ENCODE assay signal across 6 cellular contexts in the genomic region with DNA sequence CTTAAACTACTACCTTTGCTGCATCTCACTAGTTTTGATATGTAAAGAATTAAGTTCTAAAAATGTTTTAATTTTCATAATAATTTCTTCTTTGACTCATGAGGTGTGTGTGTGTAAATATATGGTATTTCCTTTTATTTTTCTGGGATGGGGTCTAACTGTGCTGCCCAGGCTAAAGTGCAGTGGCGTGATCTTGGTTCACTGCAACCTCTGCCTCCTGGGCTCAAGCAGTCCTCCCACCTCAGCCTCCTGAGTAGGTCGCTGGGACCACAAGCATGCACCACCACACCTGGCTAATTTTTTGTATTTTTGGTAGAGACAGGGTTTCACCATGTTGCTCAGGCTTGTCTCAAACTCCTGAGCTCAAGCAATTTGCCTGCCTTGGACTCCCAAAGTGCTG. TPM values are rescaled to one million over a fixed set of nuclear protein-coding genes. Genes with fewer than 3 reads are reported as not detected.
DNase-seq lines count a peak whose midpoint lies in the region; ATAC-seq, FAIRE-seq and TF ChIP-seq lines count a peak whose summit lies in the region.
"Not testable (repeated sequence)": the region's sequence is repeated elsewhere in the genome, so short reads cannot be mapped to it uniquely, and the experiment has no call there.
"Had no signal": no experiment of that assay in that cellular context is flagged by ENCODE, and none has a peak within 500 bp of the region (broad histone marks: within the 10 kb centered on the region; RNA-seq: fewer than 3 reads in every experiment).

No MANE protein-coding gene starts in this region.

- intact Hi-C loops in IMR-90 (cut with micrococcal nuclease), result loop anchor here (5.0 kb wide), 1 partner anchor 57 kb away; no protein-coding TSS in a partner anchor
- intact Hi-C loops in Panc1 (cut with micrococcal nuclease; ENCODE audit: unreplicated experiment), result loop anchor here (5.0 kb wide), 1 partner anchor 57 kb away; no protein-coding TSS in a partner anchor
- intact Hi-C loops in MCF 10A (cut with micrococcal nuclease); HepG2 (cut with micrococcal nuclease; ENCODE audit: unreplicated experiment): not testable (repeated sequence)

- in situ Hi-C loops in IMR-90 (cut with MboI; ENCODE audit: low sequenced_read_pairs); Panc1 (cut with HindIII; ENCODE audit: low pct_unique_long_range_greater_than_20kb, low sequenced_read_pairs); HepG2 (cut with HindIII; ENCODE audit: extremely low pct_ligation_motif_present, low pct_unique_long_range_greater_than_20kb): not testable (repeated sequence)

- TF ChIP-seq POLR2A in A549 (IDR thresholded peaks at IDR 0.05; ENCODE audit: low read length); IMR-90 (IDR thresholded peaks at IDR 0.05; ENCODE audit: low read depth, low read length); HepG2 (IDR thresholded peaks at IDR 0.05; ENCODE audit: insufficient read depth in 1 of 2, low read depth in 2 of 2, low read length in 2 of 2): not testable (repeated sequence)

- not testable (repeated sequence) for ATAC-seq in A549; IMR-90 (ENCODE audit: low read depth); Panc1; HepG2

- not testable (repeated sequence) for H2BK120ac ChIP-seq in IMR-90 (ENCODE audit: low read depth, low read length)

- peaks cover 71% of the 10 kb centered on the region for H4K20me1 ChIP-seq in IMR-90 (ENCODE audit: insufficient read depth, low read length)
- H4K20me1 ChIP-seq in HepG2 (ENCODE audit: insufficient read depth, low read length), result not testable (repeated sequence)

- H2BK20ac ChIP-seq in IMR-90 (ENCODE audit: low read depth, low read length), result not testable (repeated sequence)

- H2AK5ac ChIP-seq in IMR-90 (ENCODE audit: low read depth, low read length), result 0 out of 2 replicates have a peak overlapping the region, but pooled peaks have one; percentile 16

- BruUV-seq in IMR-90 (replicated peaks; lab: Mats Ljungman, UMichigan); Panc1 (replicated peaks; lab: Mats Ljungman, UMichigan); MCF 10A (replicated peaks; lab: Mats Ljungman, UMichigan); HepG2 (replicated peaks; lab: Mats Ljungman, UMichigan): not testable (repeated sequence)

- H3K4me1 Mint-ChIP-seq in MCF 10A (ENCODE audit: insufficient read depth, unreplicated experiment), result peaks cover 23% of the 10 kb centered on the region

- not testable (repeated sequence) for FAIRE-seq in A549 (lab: Jason Lieb, UNC); HepG2 (lab: Jason Lieb, UNC)

- H3K79me2 ChIP-seq in HepG2 (ENCODE audit: insufficient read depth, low read length), result not testable (repeated sequence)

- H3K27ac Mint-ChIP-seq in MCF 10A (ENCODE audit: low read depth, unreplicated experiment), result peak overlapping the region; percentile 19

- WGBS in A549 (ENCODE audit: missing lambda C conversion rate), result 81% methylated on average over 2 of the region's 2 CpGs
- no CpG with 5 or more reads among the region's 2 CpGs for WGBS in IMR-90 (ENCODE audit: extremely low coverage in 2 of 2, insufficient read length in 1 of 2), 2 experiments
- WGBS in HepG2 (ENCODE audit: low lambda C conversion rate), result 90% methylated on average over 2 of the region's 2 CpGs

- peaks cover 66% of the 10 kb centered on the region for H3K4me1 ChIP-seq in A549
- H3K4me1 ChIP-seq in IMR-90 (ENCODE audit: control insufficient read depth, insufficient read depth, low read length), result peaks cover 20% of the 10 kb centered on the region
- H3K4me1 ChIP-seq in Panc1 (ENCODE audit: control insufficient read depth, insufficient read depth, low read length), result peaks cover 66% of the 10 kb centered on the region
- peaks cover 32% of the 10 kb centered on the region for H3K4me1 ChIP-seq in HepG2 (ENCODE audit: insufficient read depth, low read length)

- not testable (repeated sequence) for H3K4me3 ChIP-seq in A549; IMR-90 (ENCODE audit: insufficient read depth, low read depth, low read length); Panc1 (ENCODE audit: low read depth in 2 of 2, low read length in 2 of 2); HepG2 (replicated peaks in 1 of 3; ENCODE audit: insufficient read depth in 1 of 3, low read depth in 2 of 3, low read length in 3 of 3)

- not testable (repeated sequence) for H3K9me3 Mint-ChIP-seq in MCF 10A (ENCODE audit: unreplicated experiment)

- not testable (repeated sequence) for H3K9me1 ChIP-seq in IMR-90 (ENCODE audit: insufficient read depth, low read length)

- H3K27ac ChIP-seq in A549 (peak overlapping the region; percentile 80 to 95), Panc1 (ENCODE audit: low read length) (peak overlapping the region; percentile 93)
- not testable (repeated sequence) for H3K27ac ChIP-seq in IMR-90 (ENCODE audit: insufficient read depth, low read length); HepG2 (ENCODE audit: extremely low read length, insufficient read depth, low read length)

- H2BK15ac ChIP-seq in IMR-90 (ENCODE audit: low read depth, low read length), result not testable (repeated sequence)

- peaks cover 0 to 55% of the 10 kb centered on the region in 2 experiments; a peak in 2 of 4 replicates for H3K79me1 ChIP-seq in IMR-90 (ENCODE audit: low read depth in 1 of 2, low read length in 2 of 2)

- TF ChIP-seq CTCF in A549 (IDR thresholded peaks at IDR 0.05); IMR-90 (conservative IDR thresholded peaks at IDR 0.05; ENCODE audit: low read depth, low read length); Panc1 (IDR thresholded peaks at IDR 0.05); MCF 10A (IDR thresholded peaks at IDR 0.05; ENCODE audit: unreplicated experiment); HepG2 (CRISPR knock-in tag; IDR thresholded peaks at IDR 0.05): not testable (repeated sequence)

- not testable (repeated sequence) for H2BK5ac ChIP-seq in IMR-90 (ENCODE audit: low read depth, low read length, poor library complexity, severe bottlenecking)

- not testable (repeated sequence) for H3K4me3 Mint-ChIP-seq in MCF 10A (ENCODE audit: unreplicated experiment)

- H3K18ac ChIP-seq in IMR-90 (ENCODE audit: low read depth, low read length), result not testable (repeated sequence)

- H3K36me3 Mint-ChIP-seq in MCF 10A (ENCODE audit: insufficient read depth, unreplicated experiment), result not testable (repeated sequence)

- not testable (repeated sequence) for H4K8ac ChIP-seq in IMR-90 (ENCODE audit: low read depth in 2 of 2, low read length in 2 of 2)

- H2AFZ ChIP-seq in IMR-90 (replicated peaks; ENCODE audit: low read length, poor library complexity); HepG2 (ENCODE audit: low read length): not testable (repeated sequence)

- not testable (repeated sequence) for H3K27me3 Mint-ChIP-seq in MCF 10A (ENCODE audit: insufficient read depth, unreplicated experiment)

- TF ChIP-seq RAD21 in A549 (conservative IDR thresholded peaks at IDR 0.05 in 1 of 2, IDR thresholded peaks at IDR 0.05 in 1 of 2); IMR-90 (IDR thresholded peaks at IDR 0.05; ENCODE audit: low read length); HepG2 (CRISPR knock-in tag; IDR thresholded peaks at IDR 0.05): not testable (repeated sequence)

- H3K9me3 ChIP-seq in A549; IMR-90 (ENCODE audit: control insufficient read depth, insufficient read depth, low read length); Panc1 (ENCODE audit: control insufficient read depth, insufficient read depth, low read depth, low read length); HepG2 (ENCODE audit: low read length): not testable (repeated sequence)

- H3K9ac ChIP-seq in IMR-90 (ENCODE audit: low read depth, low read length); HepG2 (ENCODE audit: insufficient read depth, low read depth, low read length): not testable (repeated sequence)

- not testable (repeated sequence) for H4K91ac ChIP-seq in IMR-90 (ENCODE audit: insufficient read depth, low read depth, low read length)

- not testable (repeated sequence) for H3K23ac ChIP-seq in IMR-90 (ENCODE audit: low read depth, low read length)

- dilution Hi-C loops in IMR-90 (cut with HindIII; ENCODE audit: low sequenced_read_pairs, unreplicated experiment), result not testable (repeated sequence)

- H3K4ac ChIP-seq in IMR-90 (ENCODE audit: low read depth, low read length), result not testable (repeated sequence)

- not testable (repeated sequence) for H3K56ac ChIP-seq in IMR-90 (ENCODE audit: extremely low read depth, insufficient read depth, low read length)

- H3K4me2 ChIP-seq in A549, result peak overlapping the region; percentile 3; the same call in 2 of the 3 replicates
- H3K4me2 ChIP-seq in IMR-90 (ENCODE audit: low read depth, low read length); HepG2 (ENCODE audit: low read depth, low read length): not testable (repeated sequence)

- DNase-seq in A549 (ENCODE audit: low read depth in 1 of 2, low spot score in 1 of 2); IMR-90; Panc1 (ENCODE audit: low read depth, low spot score); MCF 10A (ENCODE audit: unreplicated experiment); HepG2 (ENCODE audit: low spot score): not testable (repeated sequence)

- not testable (repeated sequence) for H3K27me3 ChIP-seq in IMR-90 (ENCODE audit: control insufficient read depth, insufficient read depth, low read length); Panc1 (ENCODE audit: control insufficient read depth, insufficient read depth, low read length); HepG2 (ENCODE audit: control insufficient read depth in 1 of 2, insufficient read depth in 2 of 2, low read length in 2 of 2)

- CTCF ChIA-PET in A549 (lab: Yijun Ruan, JAX); IMR-90 (lab: Yijun Ruan, JAX); Panc1 (lab: Charles Lee); MCF 10A (lab: Yijun Ruan, JAX); HepG2 (lab: Yijun Ruan, JAX; ENCODE audit: low intra/inter-chr PET ratio, low total read pairs): not testable (repeated sequence)

- H3K14ac ChIP-seq in IMR-90 (replicated peaks; ENCODE audit: low read depth, low read length), result not testable (repeated sequence)

- not testable (repeated sequence) for TF ChIP-seq EP300 in A549 (IDR thresholded peaks at IDR 0.05); HepG2 (IDR thresholded peaks at IDR 0.05; ENCODE audit: low read depth in 2 of 2, low read length in 2 of 2); HepG2 (CRISPR knock-in tag; IDR thresholded peaks at IDR 0.05; ENCODE audit: borderline replicate concordance)

- not testable (repeated sequence) for H2AK9ac ChIP-seq in IMR-90 (replicated peaks; ENCODE audit: low read depth, low read length, poor library complexity)

- H3K36me3 ChIP-seq in IMR-90 (ENCODE audit: control insufficient read depth, insufficient read depth, low read length); Panc1 (ENCODE audit: control insufficient read depth, insufficient read depth, low read length); HepG2 (replicated peaks in 1 of 2; ENCODE audit: control insufficient read depth in 1 of 2, insufficient read depth in 2 of 2, low read length in 2 of 2): not testable (repeated sequence)

- H4K5ac ChIP-seq in IMR-90 (ENCODE audit: low read depth, low read length), result not testable (repeated sequence)

- POLR2A ChIA-PET in A549 (lab: Yijun Ruan, JAX); IMR-90 (lab: Charles Lee; ENCODE audit: unreplicated experiment); Panc1 (lab: Charles Lee); HepG2 (lab: Yijun Ruan, JAX): not testable (repeated sequence)
- POLR2A ChIA-PET in MCF 10A (lab: Yijun Ruan, JAX), result interaction anchor here (0.5 to 1.6 kb wide), 3 partner anchors 15 to 342 kb away, joined by 3 to 4 read pairs (median 3); no protein-coding TSS in a partner anchor

RNA-seq across cellular contexts. Expression of a gene that starts 15.4 kb away (rescaled TPM):
- 22.9 and 23.6 TPM in 2 replicates for polyA plus RNA-seq in A549 (2011; rRNA removed)
- polyA plus RNA-seq in A549 (2012; cell fraction: cytosol; rRNA removed), result 3.4 and 4.4 TPM in 2 replicates
- polyA plus RNA-seq in A549 (2012; cell fraction: nucleus; rRNA removed), result 18.3 and 19.5 TPM in 2 replicates
- polyA plus RNA-seq in A549 (2017; fragmentation: RNase III; extraction: RNeasy Plus Mini Kit Qiagen cat#74134 plus additional on column Dnase treatment), result 7.9 to 8.4 TPM (median 8.3 TPM) in 3 replicates
- polyA minus RNA-seq in A549 (2011; rRNA and poly(A)+ RNA removed), result 47.3 and 57.7 TPM in 2 replicates
- total RNA-seq in IMR-90 (2012; rRNA removed), result 10.0 and 14.4 TPM in 2 replicates
- 10.2 and 11.0 TPM in 2 replicates for polyA plus RNA-seq in IMR-90 (2012; rRNA removed)
- 3.7 and 5.3 TPM in 2 replicates for polyA plus RNA-seq in IMR-90 (2012; cell fraction: cytosol; rRNA removed)
- 29.1 and 33.8 TPM in 2 replicates for polyA plus RNA-seq in IMR-90 (2012; cell fraction: nucleus; rRNA removed; ENCODE audit: low replicate concordance)
- total RNA-seq in Panc1 (2021; ENCODE audit: unreplicated experiment), result 26.8 TPM
- 10.4 TPM for polyA plus RNA-seq in Panc1 (2012; ENCODE audit: insufficient read length)
- 65.0 and 66.7 TPM in 2 replicates for total RNA-seq in MCF 10A (2022)
- total RNA-seq in HepG2 (2016; rRNA removed; fragmentation: Illumina TruSeq; extraction: Trizol), result 1.6 and 1.8 TPM in 2 replicates
- 1.1 and 1.8 TPM in 2 replicates for total RNA-seq in HepG2 (2016; cell fraction: cytosol; rRNA removed; fragmentation: Illumina TruSeq; extraction: Trizol; ENCODE audit: low read depth)
- total RNA-seq in HepG2 (2016; cell fraction: insoluble cytoplasmic fraction; rRNA removed; fragmentation: Illumina TruSeq; extraction: Trizol), result 1.2 and 2.0 TPM in 2 replicates
- total RNA-seq in HepG2 (2016; cell fraction: membrane; rRNA removed; fragmentation: Illumina TruSeq; extraction: Trizol), result 1.00 and 1.2 TPM in 2 replicates
- 4.3 and 5.0 TPM in 2 replicates for total RNA-seq in HepG2 (2016; cell fraction: nucleus; rRNA removed; fragmentation: Illumina TruSeq; extraction: Trizol)
- 3.1 and 3.4 TPM in 2 replicates for polyA plus RNA-seq in HepG2 (2011; rRNA removed)
- polyA plus RNA-seq in HepG2 (2011; cell fraction: cytosol; rRNA removed), result 1.2 and 1.7 TPM in 2 replicates
- 3.4 and 8.0 TPM in 2 replicates for polyA plus RNA-seq in HepG2 (2011; cell fraction: nucleus; rRNA removed)
- polyA plus RNA-seq in HepG2 (2012), result 0.42 and 0.83 TPM in 2 replicates
- polyA plus RNA-seq in HepG2 (2016; cell fraction: cytosol; fragmentation: Illumina TruSeq; extraction: Trizol; ENCODE audit: low read depth), result 0.07 and 0.18 TPM in 2 replicates
- polyA plus RNA-seq in HepG2 (2016; cell fraction: insoluble cytoplasmic fraction; fragmentation: Illumina TruSeq; extraction: Trizol; ENCODE audit: low read depth), result 1.2 and 1.5 TPM in 2 replicates
- 0.26 and 0.30 TPM in 2 replicates for polyA plus RNA-seq in HepG2 (2016; cell fraction: membrane; fragmentation: Illumina TruSeq; extraction: Trizol; ENCODE audit: low read depth)
- polyA plus RNA-seq in HepG2 (2016; cell fraction: nucleus; fragmentation: Illumina TruSeq; extraction: Trizol; ENCODE audit: insufficient read depth, low read depth), result 2.9 and 3.1 TPM in 2 replicates
- polyA minus RNA-seq in HepG2 (2011; rRNA and poly(A)+ RNA removed; ENCODE audit: low replicate concordance), result 10.5 and 17.4 TPM in 2 replicates
- polyA minus RNA-seq in HepG2 (2011; cell fraction: cytosol; rRNA and poly(A)+ RNA removed), result 4.3 and 4.9 TPM in 2 replicates
- 24.1 and 26.9 TPM in 2 replicates for polyA minus RNA-seq in HepG2 (2011; cell fraction: nucleus; rRNA and poly(A)+ RNA removed)
- total RNA-seq: CD4-positive, CD25-positive, alpha-beta regulatory T cell had no signal
